In genomic region chr1:220516014-220516721, GRCh38 we compare ENCODE assay signal across 29 cellular contexts. TPM values are rescaled to one million over a fixed set of nuclear protein-coding genes. Genes with fewer than 3 reads are reported as not detected.
DNase-seq lines count a peak whose midpoint lies in the region; TF ChIP-seq lines count a peak whose summit lies in the region.
"Had no signal": no experiment of that assay in that cellular context is flagged by ENCODE, and none has a peak within 500 bp of the region (broad histone marks: within the 10 kb centered on the region; RNA-seq: fewer than 3 reads in every experiment).

No MANE protein-coding gene starts in this region.

- H3K9ac ChIP-seq in NT2/D1 (ENCODE audit: insufficient read length, low read depth) (no peak overlapping the region), endodermal cell (ENCODE audit: extremely low read depth, low read length, poor library complexity, severe bottlenecking) (no peak overlapping the region)
- H3K9ac ChIP-seq: BLaER1 treated with 17β-estradiol and CSF1 and Interleukin-3, amounts not matched to agents 10 nM and 100 nM had no signal

- no peaks in the 10 kb centered on the region for H3K36me3 Mint-ChIP-seq in endodermal cell (ENCODE audit: low read depth)
- peaks cover 8% of the 10 kb centered on the region for H3K36me3 Mint-ChIP-seq in glutamatergic neuron (ENCODE audit: unreplicated experiment)
- H3K36me3 Mint-ChIP-seq: activated naive CD8-positive, alpha-beta T cell treated with anti-CD3 and anti-CD28 coated beads for 36 hours; naive thymus-derived CD8-positive, alpha-beta T cell; T-cell had no signal

- H3K9me3 Mint-ChIP-seq in endodermal cell (no peaks in the 10 kb centered on the region), glutamatergic neuron (ENCODE audit: unreplicated experiment) (no peaks in the 10 kb centered on the region)
- H3K9me3 Mint-ChIP-seq: activated CD4-positive, alpha-beta T cell treated with anti-CD3 and anti-CD28 coated beads, Interleukin-2, amount 10 ng/mL, durations not matched to agents 7 days and 5 days; activated naive CD8-positive, alpha-beta T cell treated with anti-CD3 and anti-CD28 coated beads for 36 hours; T-cell had no signal

- no peaks in the 10 kb centered on the region for H3K36me3 ChIP-seq in NT2/D1 (ENCODE audit: insufficient read depth, insufficient read length, low read length)
- H3K36me3 ChIP-seq in endodermal cell (ENCODE audit: control insufficient read depth, insufficient read depth, low read length): no peaks in the 10 kb centered on the region
- no peaks in the 10 kb centered on the region for H3K36me3 ChIP-seq in urinary bladder (ENCODE audit: insufficient read depth)
- H3K36me3 ChIP-seq: BLaER1 treated with 17β-estradiol and CSF1 and Interleukin-3, amounts not matched to agents 10 nM and 100 nM; HAP-1; tibial nerve had no signal

- H3K4me3 Mint-ChIP-seq in endodermal cell (no peak overlapping the region), glutamatergic neuron (ENCODE audit: unreplicated experiment) (no peak overlapping the region)
- H3K4me3 Mint-ChIP-seq: activated CD4-positive, alpha-beta T cell treated with anti-CD3 and anti-CD28 coated beads, Interleukin-2, amount 10 ng/mL, durations not matched to agents 7 days and 5 days; activated naive CD8-positive, alpha-beta T cell treated with anti-CD3 and anti-CD28 coated beads for 36 hours; naive thymus-derived CD8-positive, alpha-beta T cell; T-cell had no signal

- TF ChIP-seq CTCF in endodermal cell (conservative IDR thresholded peaks at IDR 0.05): no peak
- TF ChIP-seq CTCF in glutamatergic neuron (IDR thresholded peaks at IDR 0.05; ENCODE audit: partially characterized antibody, unreplicated experiment): no peak

- H3K27me3 Mint-ChIP-seq in endodermal cell (ENCODE audit: insufficient read depth) (no peaks in the 10 kb centered on the region), glutamatergic neuron (ENCODE audit: unreplicated experiment) (peaks cover 5% of the 10 kb centered on the region)

- no peak overlapping the region for H3K4me3 ChIP-seq in NT2/D1 (ENCODE audit: insufficient read length, low read depth)
- no peak overlapping the region for H3K4me3 ChIP-seq in endodermal cell (ENCODE audit: low read length)
- H3K4me3 ChIP-seq in urinary bladder (ENCODE audit: low read depth, low read length): no peak overlapping the region
- H3K4me3 ChIP-seq: BLaER1 treated with 17β-estradiol and CSF1 and Interleukin-3, amounts not matched to agents 10 nM and 100 nM; HAP-1; psoas muscle; tibial nerve had no signal

- H3K4me1 Mint-ChIP-seq in endodermal cell (peaks cover 12% of the 10 kb centered on the region), glutamatergic neuron (ENCODE audit: low read depth, unreplicated experiment) (peaks cover 4% of the 10 kb centered on the region)
- H3K4me1 Mint-ChIP-seq: activated CD4-positive, alpha-beta T cell treated with anti-CD3 and anti-CD28 coated beads, Interleukin-2, amount 10 ng/mL, durations not matched to agents 7 days and 5 days; activated naive CD8-positive, alpha-beta T cell treated with anti-CD3 and anti-CD28 coated beads for 36 hours; naive thymus-derived CD8-positive, alpha-beta T cell; T-cell had no signal

- DNase-seq in NT2/D1 (ENCODE audit: low read depth, low spot score) (peak; percentile 32), endodermal cell (no peak), kidney tubule cell (ENCODE audit: low spot score) (peak; percentile 57), activated gamma-delta T cell treated with Interleukin-2 at 50 U/mL for 16 hours (no peak), glutamatergic neuron (no peak), NCI-H510A (lab: John Stamatoyannopoulos, UW) (no peak)
- DNase-seq: activated CD4-positive, alpha-beta T cell treated with anti-CD3 and anti-CD28 coated beads, Interleukin-2, amount 10 ng/mL, durations not matched to agents 7 days and 5 days; activated effector memory CD4-positive, alpha-beta T cell treated with anti-CD3 and anti-CD28 coated beads, Interleukin-2, amount 50 U/mL, for 16 hours; activated naive CD8-positive, alpha-beta T cell treated with anti-CD3 and anti-CD28 coated beads for 36 hours; activated T-cell treated with anti-CD3 and anti-CD28 coated beads, Interleukin-2, amount 50 U/mL, for 1 hour; aorta; central memory CD4-positive, alpha-beta T cell; IMR-90; islet precursor cell; naive thymus-derived CD8-positive, alpha-beta T cell; NCI-H146; NCI-H2107; NCI-H774; occipital lobe; psoas muscle; RPMI8226; stimulated activated CD4-positive, alpha-beta T cell treated with anti-CD3 and anti-CD28 coated beads, Interleukin-4, amount 100 ng/mL, for 1 hour; T-cell had no signal

- H3K27ac ChIP-seq in endodermal cell (ENCODE audit: low read depth, low read length) (no peak overlapping the region), urinary bladder (ENCODE audit: low read depth) (peak overlapping the region; percentile 61)
- H3K27ac ChIP-seq: BLaER1 treated with 17β-estradiol and CSF1 and Interleukin-3, amounts not matched to agents 10 nM and 100 nM; psoas muscle; tibial nerve had no signal

- H3K27me3 ChIP-seq in NT2/D1 (ENCODE audit: insufficient read depth, insufficient read length) (no peaks in the 10 kb centered on the region), endodermal cell (ENCODE audit: control insufficient read depth, insufficient read depth, low read length, poor library complexity, severe bottlenecking) (no peaks in the 10 kb centered on the region)
- H3K27me3 ChIP-seq: BLaER1 treated with 17β-estradiol and CSF1 and Interleukin-3, amounts not matched to agents 10 nM and 100 nM; tibial nerve had no signal

- peak overlapping the region; percentile 64 for H3K27ac Mint-ChIP-seq in endodermal cell
- no peak overlapping the region for H3K27ac Mint-ChIP-seq in glutamatergic neuron (ENCODE audit: unreplicated experiment)
- H3K27ac Mint-ChIP-seq: activated CD4-positive, alpha-beta T cell treated with anti-CD3 and anti-CD28 coated beads, Interleukin-2, amount 10 ng/mL, durations not matched to agents 7 days and 5 days; activated naive CD8-positive, alpha-beta T cell treated with anti-CD3 and anti-CD28 coated beads for 36 hours; naive thymus-derived CD8-positive, alpha-beta T cell; T-cell had no signal

- 79 to 85% methylated on average over 5 to 6 of the region's 6 CpGs for WGBS in endodermal cell (ENCODE audit: insufficient coverage in 1 of 2, insufficient read length in 1 of 2), 2 experiments
- WGBS in urinary bladder: 68% methylated on average over 6 of the region's 6 CpGs

- H3K9me3 ChIP-seq in NT2/D1 (ENCODE audit: insufficient read depth, low read length) (0 out of 2 replicates have a peak, but pooled peaks cover 7% of the 10 kb centered on the region), endodermal cell (ENCODE audit: control insufficient read depth, low read length) (no peaks in the 10 kb centered on the region)
- H3K9me3 ChIP-seq: BLaER1 treated with 17β-estradiol and CSF1 and Interleukin-3, amounts not matched to agents 10 nM and 100 nM; HAP-1; psoas muscle; tibial nerve had no signal

- H3K4me1 ChIP-seq in NT2/D1 (ENCODE audit: insufficient read depth, insufficient read length): peaks cover under 1% of the 10 kb centered on the region
- H3K4me1 ChIP-seq in endodermal cell (ENCODE audit: control insufficient read depth, insufficient read depth, low read length): no peaks in the 10 kb centered on the region
- H3K4me1 ChIP-seq in urinary bladder (ENCODE audit: insufficient read depth): no peaks in the 10 kb centered on the region
- H3K4me1 ChIP-seq: BLaER1 treated with 17β-estradiol and CSF1 and Interleukin-3, amounts not matched to agents 10 nM and 100 nM; psoas muscle; tibial nerve had no signal

RNA-seq across cellular contexts. Expression of gene MARK1, which starts 11.8 kb away (rescaled TPM):
- total RNA-seq in endodermal cell: 10 to 100 TPM in 1 of 2 donors, 1 to 10 TPM in 1; 8.8 to 12.6 TPM
- 16.8 TPM for polyA plus RNA-seq in endodermal cell (2013, experiment 1 of 2)
- 13.6 TPM for polyA plus RNA-seq in endodermal cell (2013, experiment 2 of 2)
- 21.4 TPM for total RNA-seq in urinary bladder
- 7.8 TPM for polyA plus RNA-seq in urinary bladder
- total RNA-seq in glutamatergic neuron (ENCODE audit: unreplicated experiment): 105 TPM
- total RNA-seq: activated CD4-positive, alpha-beta T cell treated with anti-CD3 and anti-CD28 coated beads, Interleukin-2, amount 10 ng/mL, durations not matched to agents 7 days and 5 days; activated CD8-positive, alpha-beta memory T cell treated with anti-CD3 and anti-CD28 coated beads for 36 hours; activated naive CD8-positive, alpha-beta T cell treated with anti-CD3 and anti-CD28 coated beads for 36 hours; IMR-90; LHCN-M2; naive thymus-derived CD8-positive, alpha-beta T cell; T-cell had no signal
- polyA plus RNA-seq: IMR-90; naive thymus-derived CD8-positive, alpha-beta T cell had no signal

Comparison
In these comparisons a context has a peak if more than half of its experiments do, and no peak if none do; other contexts are left out.
1. DNase-seq: peak in NT2/D1 (single experiment) and kidney tubule cell (single experiment); none in endodermal cell (single experiment), activated gamma-delta T cell treated with Interleukin-2 at 50 U/mL for 16 hours (single experiment), glutamatergic neuron (single experiment) and NCI-H510A (single experiment).